Comparison of ENCODE assay signal across 12 cellular contexts in the genomic region with DNA sequence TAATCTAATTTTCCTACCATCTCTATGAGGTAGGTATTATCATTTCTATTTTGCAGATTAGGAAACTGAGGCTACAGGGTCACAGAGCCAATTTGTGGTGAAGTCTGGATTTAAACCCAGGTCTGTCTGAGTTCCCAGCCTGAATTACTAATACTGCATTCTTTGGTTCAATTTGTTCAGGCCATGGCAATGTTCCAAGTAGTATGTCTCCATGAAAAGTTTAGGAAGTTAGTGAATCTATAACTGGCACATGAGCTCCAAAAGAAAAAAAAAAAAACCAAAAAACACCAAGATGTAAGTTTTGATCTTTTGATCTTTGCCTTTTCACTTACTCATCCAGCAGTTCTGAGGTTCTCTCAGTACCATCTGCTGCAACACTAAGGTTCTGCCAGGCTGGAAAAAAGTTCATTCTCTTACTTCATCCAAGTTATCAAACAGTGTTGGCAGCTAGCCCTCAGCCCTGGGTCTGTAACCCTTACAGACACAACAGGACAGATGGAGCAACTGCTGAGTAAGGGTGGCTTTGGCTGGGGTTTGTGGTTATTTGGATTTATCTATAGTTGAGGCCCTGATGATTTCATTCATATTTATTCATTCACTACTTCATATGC. TPM values are rescaled to one million over a fixed set of nuclear protein-coding genes. Genes with fewer than 3 reads are reported as not detected.
DNase-seq lines count a peak whose midpoint lies in the region; ATAC-seq and TF ChIP-seq lines count a peak whose summit lies in the region.
"Had no signal": no experiment of that assay in that cellular context is flagged by ENCODE, and none has a peak within 500 bp of the region (broad histone marks: within the 10 kb centered on the region; RNA-seq: fewer than 3 reads in every experiment).

No MANE protein-coding gene starts in this region.

- DNase-seq in DMS 273 treated with DMSO at 0.1 percent for 48 hours (lab: John Stamatoyannopoulos, UW) (peak; percentile 75), MV-4-11 (lab: John Stamatoyannopoulos, UW) (peak; percentile 83), dedifferentiated amniotic fluid mesenchymal stem cell (ENCODE audit: extremely low spot score) (peak; percentile 56), ovary (peak; percentile 47 to 78 (median 63)), NCI-H1417 treated with DMSO at 0.1 percent for 48 hours (lab: John Stamatoyannopoulos, UW) (no peak), NCI-H2029 (lab: John Stamatoyannopoulos, UW) (no peak), iPS-NIHi7 (ENCODE audit: extremely low spot score) (no peak)
- DNase-seq: activated CD4-positive, alpha-beta T cell treated with anti-CD3 and anti-CD28 coated beads for 4 hours; activated naive CD4-positive, alpha-beta T cell treated with anti-CD3 and anti-CD28 coated beads, Interleukin-2, amount 50 U/mL, for 16 hours had no signal

- H3K9me3 ChIP-seq in ovary = no peaks in the 10 kb centered on the region

- H3K4me1 ChIP-seq in ovary (ENCODE audit: insufficient read depth) = peaks cover 13% of the 10 kb centered on the region

- no peak for TF ChIP-seq POLR2A in ovary (IDR thresholded peaks at IDR 0.05)

- no peak for TF ChIP-seq CTCF in ovary (IDR thresholded peaks at IDR 0.05)

- no peaks in the 10 kb centered on the region for H3K36me3 ChIP-seq in ovary

- no peak for TF ChIP-seq EP300 in ovary (IDR thresholded peaks at IDR 0.05)

- intact Hi-C loops in ovary (cut with DNase I) = no loop called here

- H3K4me3 ChIP-seq in ovary = no peak overlapping the region
- H3K4me3 ChIP-seq: skin epidermis had no signal

- H3K27ac ChIP-seq in ovary = peak overlapping the region in 1 of 2 donors; percentile 21
- H3K27ac ChIP-seq: epithelial cell of prostate, skin epidermis had no signal

- ATAC-seq in HG03139 (IDR thresholded peaks at IDR 0.05; ENCODE audit: unreplicated experiment) = no peak

- no peaks in the 10 kb centered on the region for H3K27me3 ChIP-seq in ovary

RNA-seq across cellular contexts. Expression of a gene that starts 4.4 kb away (rescaled TPM):
- total RNA-seq in ovary = 10 to 100 TPM in 5 of 7 donors, 1 to 10 TPM in 2; 6.4 to 39.6 (median 16.0) TPM
- polyA plus RNA-seq in ovary = 10 to 100 TPM in 1 of 2 donors, 1 to 10 TPM in 1; 8.2 to 22.5 TPM

RNA-seq across cellular contexts. Expression of a gene that starts 19.1 kb away (rescaled TPM):
- 100 to 1,000 TPM in 4 of 7 donors, 10 to 100 TPM in 3; 93.5 to 211 (median 106) TPM for total RNA-seq in ovary
- 100 to 1,000 TPM; 139 to 159 TPM for polyA plus RNA-seq in ovary

RNA-seq across cellular contexts. Expression of a gene that starts 50.9 kb away (rescaled TPM):
- total RNA-seq in ovary = not detected
- polyA plus RNA-seq in ovary = not detected

Comparison
In these comparisons a context has a peak if more than half of its experiments do, and no peak if none do; other contexts are left out.
1. DNase-seq: peak in DMS 273 treated with DMSO at 0.1 percent for 48 hours (single experiment), MV-4-11 (single experiment), dedifferentiated amniotic fluid mesenchymal stem cell (single experiment) and ovary (5 of 5); none in NCI-H1417 treated with DMSO at 0.1 percent for 48 hours (single experiment), NCI-H2029 (single experiment) and iPS-NIHi7 (single experiment).